Comparison of ENCODE assay signal across 1 cellular context in the genomic region with DNA sequence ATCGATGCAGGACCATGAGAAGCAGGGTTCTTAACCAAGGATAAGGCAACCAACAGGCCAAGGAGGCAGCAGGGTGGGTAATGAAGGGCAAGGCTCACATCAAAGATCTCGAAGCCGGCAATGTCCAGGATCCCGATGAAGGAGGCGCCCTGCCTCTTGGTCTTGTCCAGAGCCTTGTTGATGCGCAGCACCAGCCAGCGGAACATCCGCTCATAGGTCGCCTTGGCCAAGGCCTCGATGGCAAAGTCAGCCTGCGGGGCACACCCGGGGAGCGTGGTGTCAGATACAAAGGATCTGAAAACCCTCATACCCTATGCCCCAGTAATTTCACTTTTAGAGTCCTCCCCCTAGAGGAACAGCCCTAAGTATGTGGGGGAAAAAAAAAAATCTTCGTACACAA.
TF ChIP-seq lines count a peak whose summit lies in the region.

No MANE protein-coding gene starts in this region.

TF ChIP-seq in K562, 482 proteins besides CTCF, POLR2A, EP300 and RAD21:
- TF ChIP-seq SNIP1 (IDR thresholded peaks at IDR 0.05; ENCODE audit: low read depth) (no peak), ZNF717 (CRISPR knock-in tag; IDR thresholded peaks at IDR 0.05) (no peak), NFIX (CRISPR knock-in tag; IDR thresholded peaks at IDR 0.05; ENCODE audit: low read depth) (no peak), SLC30A9 (CRISPR knock-in tag; IDR thresholded peaks at IDR 0.05) (no peak), CEBPG (CRISPR knock-in tag; IDR thresholded peaks at IDR 0.05) (no peak), CEBPG (tag; conservative IDR thresholded peaks at IDR 0.05 in 1 of 2, IDR thresholded peaks at IDR 0.05 in 1 of 2) (no peak), MCM5 (IDR thresholded peaks at IDR 0.05; ENCODE audit: low read depth) (no peak)
- TF ChIP-seq, protein P1, sequence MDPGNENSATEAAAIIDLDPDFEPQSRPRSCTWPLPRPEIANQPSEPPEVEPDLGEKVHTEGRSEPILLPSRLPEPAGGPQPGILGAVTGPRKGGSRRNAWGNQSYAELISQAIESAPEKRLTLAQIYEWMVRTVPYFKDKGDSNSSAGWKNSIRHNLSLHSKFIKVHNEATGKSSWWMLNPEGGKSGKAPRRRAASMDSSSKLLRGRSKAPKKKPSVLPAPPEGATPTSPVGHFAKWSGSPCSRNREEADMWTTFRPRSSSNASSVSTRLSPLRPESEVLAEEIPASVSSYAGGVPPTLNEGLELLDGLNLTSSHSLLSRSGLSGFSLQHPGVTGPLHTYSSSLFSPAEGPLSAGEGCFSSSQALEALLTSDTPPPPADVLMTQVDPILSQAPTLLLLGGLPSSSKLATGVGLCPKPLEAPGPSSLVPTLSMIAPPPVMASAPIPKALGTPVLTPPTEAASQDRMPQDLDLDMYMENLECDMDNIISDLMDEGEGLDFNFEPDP (CRISPR knock-in tag; IDR thresholded peaks at IDR 0.05) = no peak
- TF ChIP-seq, protein P2, sequence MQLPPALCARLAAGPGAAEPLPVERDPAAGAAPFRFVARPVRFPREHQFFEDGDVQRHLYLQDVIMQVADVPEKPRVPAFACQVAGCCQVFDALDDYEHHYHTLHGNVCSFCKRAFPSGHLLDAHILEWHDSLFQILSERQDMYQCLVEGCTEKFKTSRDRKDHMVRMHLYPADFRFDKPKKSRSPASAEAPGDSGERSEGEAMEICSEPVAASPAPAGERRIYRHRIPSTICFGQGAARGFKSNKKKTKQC (CRISPR knock-in tag; IDR thresholded peaks at IDR 0.05) = no peak
- TF ChIP-seq, protein P3, sequence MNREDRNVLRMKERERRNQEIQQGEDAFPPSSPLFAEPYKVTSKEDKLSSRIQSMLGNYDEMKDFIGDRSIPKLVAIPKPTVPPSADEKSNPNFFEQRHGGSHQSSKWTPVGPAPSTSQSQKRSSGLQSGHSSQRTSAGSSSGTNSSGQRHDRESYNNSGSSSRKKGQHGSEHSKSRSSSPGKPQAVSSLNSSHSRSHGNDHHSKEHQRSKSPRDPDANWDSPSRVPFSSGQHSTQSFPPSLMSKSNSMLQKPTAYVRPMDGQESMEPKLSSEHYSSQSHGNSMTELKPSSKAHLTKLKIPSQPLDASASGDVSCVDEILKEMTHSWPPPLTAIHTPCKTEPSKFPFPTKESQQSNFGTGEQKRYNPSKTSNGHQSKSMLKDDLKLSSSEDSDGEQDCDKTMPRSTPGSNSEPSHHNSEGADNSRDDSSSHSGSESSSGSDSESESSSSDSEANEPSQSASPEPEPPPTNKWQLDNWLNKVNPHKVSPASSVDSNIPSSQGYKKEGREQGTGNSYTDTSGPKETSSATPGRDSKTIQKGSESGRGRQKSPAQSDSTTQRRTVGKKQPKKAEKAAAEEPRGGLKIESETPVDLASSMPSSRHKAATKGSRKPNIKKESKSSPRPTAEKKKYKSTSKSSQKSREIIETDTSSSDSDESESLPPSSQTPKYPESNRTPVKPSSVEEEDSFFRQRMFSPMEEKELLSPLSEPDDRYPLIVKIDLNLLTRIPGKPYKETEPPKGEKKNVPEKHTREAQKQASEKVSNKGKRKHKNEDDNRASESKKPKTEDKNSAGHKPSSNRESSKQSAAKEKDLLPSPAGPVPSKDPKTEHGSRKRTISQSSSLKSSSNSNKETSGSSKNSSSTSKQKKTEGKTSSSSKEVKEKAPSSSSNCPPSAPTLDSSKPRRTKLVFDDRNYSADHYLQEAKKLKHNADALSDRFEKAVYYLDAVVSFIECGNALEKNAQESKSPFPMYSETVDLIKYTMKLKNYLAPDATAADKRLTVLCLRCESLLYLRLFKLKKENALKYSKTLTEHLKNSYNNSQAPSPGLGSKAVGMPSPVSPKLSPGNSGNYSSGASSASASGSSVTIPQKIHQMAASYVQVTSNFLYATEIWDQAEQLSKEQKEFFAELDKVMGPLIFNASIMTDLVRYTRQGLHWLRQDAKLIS (CRISPR knock-in tag; IDR thresholded peaks at IDR 0.05) = no peak
- TF ChIP-seq, protein P4, sequence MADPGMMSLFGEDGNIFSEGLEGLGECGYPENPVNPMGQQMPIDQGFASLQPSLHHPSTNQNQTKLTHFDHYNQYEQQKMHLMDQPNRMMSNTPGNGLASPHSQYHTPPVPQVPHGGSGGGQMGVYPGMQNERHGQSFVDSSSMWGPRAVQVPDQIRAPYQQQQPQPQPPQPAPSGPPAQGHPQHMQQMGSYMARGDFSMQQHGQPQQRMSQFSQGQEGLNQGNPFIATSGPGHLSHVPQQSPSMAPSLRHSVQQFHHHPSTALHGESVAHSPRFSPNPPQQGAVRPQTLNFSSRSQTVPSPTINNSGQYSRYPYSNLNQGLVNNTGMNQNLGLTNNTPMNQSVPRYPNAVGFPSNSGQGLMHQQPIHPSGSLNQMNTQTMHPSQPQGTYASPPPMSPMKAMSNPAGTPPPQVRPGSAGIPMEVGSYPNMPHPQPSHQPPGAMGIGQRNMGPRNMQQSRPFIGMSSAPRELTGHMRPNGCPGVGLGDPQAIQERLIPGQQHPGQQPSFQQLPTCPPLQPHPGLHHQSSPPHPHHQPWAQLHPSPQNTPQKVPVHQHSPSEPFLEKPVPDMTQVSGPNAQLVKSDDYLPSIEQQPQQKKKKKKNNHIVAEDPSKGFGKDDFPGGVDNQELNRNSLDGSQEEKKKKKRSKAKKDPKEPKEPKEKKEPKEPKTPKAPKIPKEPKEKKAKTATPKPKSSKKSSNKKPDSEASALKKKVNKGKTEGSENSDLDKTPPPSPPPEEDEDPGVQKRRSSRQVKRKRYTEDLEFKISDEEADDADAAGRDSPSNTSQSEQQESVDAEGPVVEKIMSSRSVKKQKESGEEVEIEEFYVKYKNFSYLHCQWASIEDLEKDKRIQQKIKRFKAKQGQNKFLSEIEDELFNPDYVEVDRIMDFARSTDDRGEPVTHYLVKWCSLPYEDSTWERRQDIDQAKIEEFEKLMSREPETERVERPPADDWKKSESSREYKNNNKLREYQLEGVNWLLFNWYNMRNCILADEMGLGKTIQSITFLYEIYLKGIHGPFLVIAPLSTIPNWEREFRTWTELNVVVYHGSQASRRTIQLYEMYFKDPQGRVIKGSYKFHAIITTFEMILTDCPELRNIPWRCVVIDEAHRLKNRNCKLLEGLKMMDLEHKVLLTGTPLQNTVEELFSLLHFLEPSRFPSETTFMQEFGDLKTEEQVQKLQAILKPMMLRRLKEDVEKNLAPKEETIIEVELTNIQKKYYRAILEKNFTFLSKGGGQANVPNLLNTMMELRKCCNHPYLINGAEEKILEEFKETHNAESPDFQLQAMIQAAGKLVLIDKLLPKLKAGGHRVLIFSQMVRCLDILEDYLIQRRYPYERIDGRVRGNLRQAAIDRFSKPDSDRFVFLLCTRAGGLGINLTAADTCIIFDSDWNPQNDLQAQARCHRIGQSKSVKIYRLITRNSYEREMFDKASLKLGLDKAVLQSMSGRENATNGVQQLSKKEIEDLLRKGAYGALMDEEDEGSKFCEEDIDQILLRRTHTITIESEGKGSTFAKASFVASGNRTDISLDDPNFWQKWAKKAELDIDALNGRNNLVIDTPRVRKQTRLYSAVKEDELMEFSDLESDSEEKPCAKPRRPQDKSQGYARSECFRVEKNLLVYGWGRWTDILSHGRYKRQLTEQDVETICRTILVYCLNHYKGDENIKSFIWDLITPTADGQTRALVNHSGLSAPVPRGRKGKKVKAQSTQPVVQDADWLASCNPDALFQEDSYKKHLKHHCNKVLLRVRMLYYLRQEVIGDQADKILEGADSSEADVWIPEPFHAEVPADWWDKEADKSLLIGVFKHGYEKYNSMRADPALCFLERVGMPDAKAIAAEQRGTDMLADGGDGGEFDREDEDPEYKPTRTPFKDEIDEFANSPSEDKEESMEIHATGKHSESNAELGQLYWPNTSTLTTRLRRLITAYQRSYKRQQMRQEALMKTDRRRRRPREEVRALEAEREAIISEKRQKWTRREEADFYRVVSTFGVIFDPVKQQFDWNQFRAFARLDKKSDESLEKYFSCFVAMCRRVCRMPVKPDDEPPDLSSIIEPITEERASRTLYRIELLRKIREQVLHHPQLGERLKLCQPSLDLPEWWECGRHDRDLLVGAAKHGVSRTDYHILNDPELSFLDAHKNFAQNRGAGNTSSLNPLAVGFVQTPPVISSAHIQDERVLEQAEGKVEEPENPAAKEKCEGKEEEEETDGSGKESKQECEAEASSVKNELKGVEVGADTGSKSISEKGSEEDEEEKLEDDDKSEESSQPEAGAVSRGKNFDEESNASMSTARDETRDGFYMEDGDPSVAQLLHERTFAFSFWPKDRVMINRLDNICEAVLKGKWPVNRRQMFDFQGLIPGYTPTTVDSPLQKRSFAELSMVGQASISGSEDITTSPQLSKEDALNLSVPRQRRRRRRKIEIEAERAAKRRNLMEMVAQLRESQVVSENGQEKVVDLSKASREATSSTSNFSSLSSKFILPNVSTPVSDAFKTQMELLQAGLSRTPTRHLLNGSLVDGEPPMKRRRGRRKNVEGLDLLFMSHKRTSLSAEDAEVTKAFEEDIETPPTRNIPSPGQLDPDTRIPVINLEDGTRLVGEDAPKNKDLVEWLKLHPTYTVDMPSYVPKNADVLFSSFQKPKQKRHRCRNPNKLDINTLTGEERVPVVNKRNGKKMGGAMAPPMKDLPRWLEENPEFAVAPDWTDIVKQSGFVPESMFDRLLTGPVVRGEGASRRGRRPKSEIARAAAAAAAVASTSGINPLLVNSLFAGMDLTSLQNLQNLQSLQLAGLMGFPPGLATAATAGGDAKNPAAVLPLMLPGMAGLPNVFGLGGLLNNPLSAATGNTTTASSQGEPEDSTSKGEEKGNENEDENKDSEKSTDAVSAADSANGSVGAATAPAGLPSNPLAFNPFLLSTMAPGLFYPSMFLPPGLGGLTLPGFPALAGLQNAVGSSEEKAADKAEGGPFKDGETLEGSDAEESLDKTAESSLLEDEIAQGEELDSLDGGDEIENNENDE (IDR thresholded peaks at IDR 0.05; ENCODE audit: low read depth, low read length) = no peak
- TF ChIP-seq, protein P5, sequence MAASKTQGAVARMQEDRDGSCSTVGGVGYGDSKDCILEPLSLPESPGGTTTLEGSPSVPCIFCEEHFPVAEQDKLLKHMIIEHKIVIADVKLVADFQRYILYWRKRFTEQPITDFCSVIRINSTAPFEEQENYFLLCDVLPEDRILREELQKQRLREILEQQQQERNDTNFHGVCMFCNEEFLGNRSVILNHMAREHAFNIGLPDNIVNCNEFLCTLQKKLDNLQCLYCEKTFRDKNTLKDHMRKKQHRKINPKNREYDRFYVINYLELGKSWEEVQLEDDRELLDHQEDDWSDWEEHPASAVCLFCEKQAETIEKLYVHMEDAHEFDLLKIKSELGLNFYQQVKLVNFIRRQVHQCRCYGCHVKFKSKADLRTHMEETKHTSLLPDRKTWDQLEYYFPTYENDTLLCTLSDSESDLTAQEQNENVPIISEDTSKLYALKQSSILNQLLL (CRISPR knock-in tag; IDR thresholded peaks at IDR 0.05; ENCODE audit: borderline replicate concordance) = no peak
